ENCODE assay signal across 7 cellular contexts in genomic region chr4:30717208-30718020, GRCh38. TPM values are rescaled to one million over a fixed set of nuclear protein-coding genes. Genes with fewer than 3 reads are reported as not detected.
A peak's percentile ranks its signal among the peaks of the same experiment; 100 is the strongest.
DNase-seq lines count a peak whose midpoint lies in the region; ATAC-seq and TF ChIP-seq lines count a peak whose summit lies in the region.

No MANE protein-coding gene starts in this region.

- peaks cover 31 to 41% (median 33%) of the 10 kb centered on the region in 3 donors for H3K4me1 Mint-ChIP-seq in T-cell

- H3K27ac ChIP-seq in epithelial cell of prostate, result peak overlapping the region; percentile 73
- peak overlapping the region; percentile 97 for H3K27ac ChIP-seq in mesodermal cell (ENCODE audit: low read depth, low read length, severe bottlenecking)
- H3K27ac ChIP-seq in tibial artery, result peak overlapping the region; percentile 81 to 82

- H3K27ac Mint-ChIP-seq in T-cell, result no peak overlapping the region

- peak; percentile 54 for DNase-seq in ELF-1 (ENCODE audit: low read depth, low spot score)
- DNase-seq in T-cell, result no peak
- DNase-seq in epithelial cell of prostate (ENCODE audit: low read depth, low spot score), result no peak
- peak; percentile 27 to 73 for DNase-seq in tibial artery

- H3K4me3 Mint-ChIP-seq in T-cell, result peak overlapping the region; percentile 60 to 80 (median 74)

- POLR2A ChIA-PET in T-cell (lab: Charles Lee), result no interaction called here

- no peaks in the 10 kb centered on the region for H3K27me3 ChIP-seq in tibial artery

- H3K36me3 ChIP-seq in mesodermal cell (ENCODE audit: control insufficient read depth, insufficient read depth, low read length) (peaks cover 1% of the 10 kb centered on the region), tibial artery (no peaks in the 10 kb centered on the region)

- no peak for TF ChIP-seq CTCF in tibial artery (IDR thresholded peaks at IDR 0.05)

- H3K4me3 ChIP-seq in mesodermal cell (ENCODE audit: extremely low read depth, insufficient read depth, low read length, poor library complexity, severe bottlenecking) (peak overlapping the region; percentile 73), tibial artery (peak overlapping the region; percentile 73 to 76)

- H3K9me3 Mint-ChIP-seq in T-cell, result no peaks in the 10 kb centered on the region

- peaks cover 24 to 50% of the 10 kb centered on the region in 2 donors for H3K27me3 Mint-ChIP-seq in T-cell

- no peaks in the 10 kb centered on the region for H3K4me1 ChIP-seq in mesodermal cell (ENCODE audit: control insufficient read depth, insufficient read depth, low read length, poor library complexity, severe bottlenecking)
- peaks cover 0 to 21% (median 0%) of the 10 kb centered on the region in 4 donors for H3K4me1 ChIP-seq in tibial artery

- WGBS in mesodermal cell (ENCODE audit: insufficient coverage in 2 of 2), 2 experiments, result 0% methylated on average over 34 to 41 of the region's 55 CpGs

- intact Hi-C loops in tibial artery (cut with DNase I; ENCODE audit: low total_unique reads), result no loop called here

- CTCF ChIA-PET in T-cell (lab: Charles Lee), result no interaction called here

- ATAC-seq in HG02759 (IDR thresholded peaks at IDR 0.05; ENCODE audit: unreplicated experiment), result peak; percentile 39
- ATAC-seq in T-cell (replicated peaks in 1 of 4), result peak in 3 of 4 experiments; percentile 44 to 73 (median 55)
- ATAC-seq in HG03521 (IDR thresholded peaks at IDR 0.05; ENCODE audit: unreplicated experiment), result no peak

- H3K36me3 Mint-ChIP-seq in T-cell, result no peaks in the 10 kb centered on the region

- H3K9me3 ChIP-seq in mesodermal cell (ENCODE audit: control insufficient read depth, low read length), result no peaks in the 10 kb centered on the region
- H3K9me3 ChIP-seq in tibial artery, result no peaks in the 10 kb centered on the region

RNA-seq across cellular contexts. Expression of gene PCDH7, which starts 2.8 kb away (rescaled TPM):
- total RNA-seq in T-cell, result under 1 TPM in 3 of 5 donors, not detected in 2; 0.06 to 0.09 (median 0.07) TPM
- 46.1 TPM for polyA plus RNA-seq in mesodermal cell (2013, experiment 1 of 2)
- polyA plus RNA-seq in mesodermal cell (2013, experiment 2 of 2), result 39.3 TPM

Comparison
In these comparisons a context has a peak if more than half of its experiments do, and no peak if none do; other contexts are left out.
1. DNase-seq: peak in ELF-1 (single experiment) and tibial artery (2 of 2); none in T-cell (0 of 34) and epithelial cell of prostate (single experiment).
2. Peak in every context shown above with its lines, with median percentiles within 50 percentile points of each other: H3K27ac ChIP-seq.